ENCODE assay signal across 14 cellular contexts in genomic region chrX:68692651-68693050, GRCh38. TPM values are rescaled to one million over a fixed set of nuclear protein-coding genes. Genes with fewer than 3 reads are reported as not detected.
DNase-seq lines count a peak whose midpoint lies in the region; ATAC-seq and TF ChIP-seq lines count a peak whose summit lies in the region.
"Had no signal": no experiment of that assay in that cellular context is flagged by ENCODE, and none has a peak within 500 bp of the region (broad histone marks: within the 10 kb centered on the region; RNA-seq: fewer than 3 reads in every experiment).

No MANE protein-coding gene starts in this region.

- 79% methylated on average over 1 of the region's 1 CpG for WGBS in right cardiac atrium
- 88 to 92% methylated on average over 1 of the region's 1 CpG for WGBS in upper lobe of left lung, 2 donors

- no peak for DNase-seq in right cardiac atrium
- no peak for DNase-seq in left cardiac atrium
- peak in 1 of 2 experiments; percentile 46 for DNase-seq in SJCRH30
- no peak for DNase-seq in foreskin keratinocyte
- no peak for DNase-seq in upper lobe of left lung
- no peak for DNase-seq in NCI-H69 (lab: John Stamatoyannopoulos, UW)
- no peak for DNase-seq in NCI-H345 treated with DMSO at 0.1 percent for 48 hours (lab: John Stamatoyannopoulos, UW; ENCODE audit: unreplicated experiment)
- DNase-seq: activated CD4-positive, alpha-beta T cell treated with anti-CD3 and anti-CD28 coated beads for 4 hours; activated T-cell treated with anti-CD3 and anti-CD28 coated beads, Interleukin-2, amount 50 U/mL, for 24 hours; NCI-H2081 treated with DMSO at 0.1 percent for 48 hours; NCI-H774; small intestine; stimulated activated naive B cell treated with anti-CD40 and anti-IgM and Interleukin-4, amounts not matched to agents 10 μg/mL and 1 μg/mL and 100 μg/mL, for 72 hours had no signal

- H3K27ac ChIP-seq in right cardiac atrium (ENCODE audit: low read length), result peak overlapping the region; percentile 31
- H3K27ac ChIP-seq in SJCRH30, result peak overlapping the region; percentile 97
- no peak overlapping the region for H3K27ac ChIP-seq in foreskin keratinocyte
- H3K27ac ChIP-seq in upper lobe of left lung, result peak overlapping the region in 3 of 4 donors; percentile 61 to 91 (median 86)

- intact Hi-C loops in right cardiac atrium (cut with DNase I) (no loop called here), left cardiac atrium (cut with DNase I) (no loop called here)

- TF ChIP-seq POLR2A in upper lobe of left lung (IDR thresholded peaks at IDR 0.05), result no peak

- H3K36me3 ChIP-seq in SJCRH30 (no peaks in the 10 kb centered on the region), upper lobe of left lung (no peaks in the 10 kb centered on the region)

- H3K27me3 ChIP-seq in right cardiac atrium (ENCODE audit: control insufficient read depth, insufficient read depth), result no peaks in the 10 kb centered on the region
- no peaks in the 10 kb centered on the region for H3K27me3 ChIP-seq in SJCRH30
- no peaks in the 10 kb centered on the region for H3K27me3 ChIP-seq in foreskin keratinocyte
- H3K27me3 ChIP-seq in upper lobe of left lung, result no peaks in the 10 kb centered on the region

- H3K4me1 ChIP-seq in right cardiac atrium (ENCODE audit: control insufficient read depth, insufficient read depth, low read length), result no peaks in the 10 kb centered on the region
- H3K4me1 ChIP-seq in SJCRH30, result peaks cover 13% of the 10 kb centered on the region
- no peaks in the 10 kb centered on the region for H3K4me1 ChIP-seq in foreskin keratinocyte
- peaks cover 0 to 20% (median 6%) of the 10 kb centered on the region in 4 donors for H3K4me1 ChIP-seq in upper lobe of left lung

- TF ChIP-seq EP300 in upper lobe of left lung (IDR thresholded peaks at IDR 0.05), result no peak

- H3K9me3 ChIP-seq in right cardiac atrium (ENCODE audit: control insufficient read depth, low read length) (no peaks in the 10 kb centered on the region), SJCRH30 (replicated peaks) (no peaks in the 10 kb centered on the region), upper lobe of left lung (no peaks in the 10 kb centered on the region)

- TF ChIP-seq CTCF in foreskin keratinocyte (conservative IDR thresholded peaks at IDR 0.05) (no peak), upper lobe of left lung (IDR thresholded peaks at IDR 0.05) (no peak)

- no peak overlapping the region for H3K4me3 ChIP-seq in right cardiac atrium (ENCODE audit: low read length)
- H3K4me3 ChIP-seq in SJCRH30, result no peak overlapping the region
- H3K4me3 ChIP-seq in upper lobe of left lung, result peak overlapping the region in 2 of 4 donors; percentile 58 to 66

- ATAC-seq in right cardiac atrium (no peak), left cardiac atrium (no peak), foreskin keratinocyte (peak; percentile 31), upper lobe of left lung (ENCODE audit: low FRiP score in 2 of 2) (no peak), HG02588 (IDR thresholded peaks at IDR 0.05; ENCODE audit: unreplicated experiment) (no peak)

RNA-seq across cellular contexts. Expression of gene STARD8, which starts 45.2 kb away (rescaled TPM):
- total RNA-seq in right cardiac atrium, result 10 to 100 TPM; 10.2 to 12.2 (median 10.5) TPM
- 6.0 TPM for polyA plus RNA-seq in right cardiac atrium
- total RNA-seq in left cardiac atrium, result 10 to 100 TPM; 13.2 to 15.2 TPM
- 9.2 and 9.7 TPM in 2 replicates for total RNA-seq in SJCRH30 (2014; rRNA removed; shearing (Covaris generic))
- total RNA-seq in foreskin keratinocyte, result 0.11 and 0.20 TPM in 2 replicates
- 0.10 and 0.12 TPM in 2 replicates for polyA plus RNA-seq in foreskin keratinocyte
- total RNA-seq in upper lobe of left lung, result 10 to 100 TPM; 13.9 to 43.1 (median 25.8) TPM
